ENCODE assay signal across 8 cellular contexts in genomic region chr5:35777358-35778087, GRCh38.
DNase-seq lines count a peak whose midpoint lies in the region; ATAC-seq and TF ChIP-seq lines count a peak whose summit lies in the region.

No MANE protein-coding gene starts in this region.

- H3K9ac ChIP-seq in SK-N-MC (ENCODE audit: insufficient read length), result no peak overlapping the region

- peak; percentile 47 for DNase-seq in AG08395 (ENCODE audit: low spot score)
- peak; percentile 59 for DNase-seq in NCI-H1092 (lab: John Stamatoyannopoulos, UW)
- DNase-seq in SK-N-MC (ENCODE audit: low read depth, low spot score), result peak; percentile 56
- DNase-seq in activated naive CD4-positive, alpha-beta T cell (lab: John Stamatoyannopoulos, UW), result peak; percentile 14 to 56 (median 38)
- DNase-seq in glomerular endothelial cell (ENCODE audit: extremely low read depth, low read depth, low spot score), result peak; percentile 70
- peak in 1 of 2 donors; percentile 26 for DNase-seq in psoas muscle

- intact Hi-C loops in psoas muscle (cut with DNase I), result loop anchor here (2.0 to 5.0 kb wide), 2 partner anchors 149 to 150 kb away; no protein-coding TSS in a partner anchor

- H3K27ac ChIP-seq in SK-N-MC, result no peak overlapping the region
- no peak overlapping the region for H3K27ac ChIP-seq in psoas muscle

- no peaks in the 10 kb centered on the region for H3K9me3 ChIP-seq in SK-N-MC (ENCODE audit: low read depth, low read length)
- H3K9me3 ChIP-seq in psoas muscle, result no peaks in the 10 kb centered on the region

- peak; percentile 49 for TF ChIP-seq CTCF in psoas muscle (IDR thresholded peaks at IDR 0.05)

- H3K36me3 ChIP-seq in SK-N-MC (ENCODE audit: insufficient read depth, low read length) (no peaks in the 10 kb centered on the region), psoas muscle (ENCODE audit: insufficient read depth in 1 of 2, low read depth in 1 of 2) (no peaks in the 10 kb centered on the region)

- H3K27me3 ChIP-seq in psoas muscle (ENCODE audit: insufficient read depth in 3 of 3, low read length in 2 of 3), result no peaks in the 10 kb centered on the region

- H3K4me1 ChIP-seq in psoas muscle, result no peaks in the 10 kb centered on the region

- 27 to 35% (median 27%) methylated on average over 9 of the region's 9 CpGs for WGBS in psoas muscle, 3 donors

- H3K4me3 ChIP-seq in SK-N-MC (no peak overlapping the region), psoas muscle (no peak overlapping the region)

- peak; percentile 86 for ATAC-seq in GM19351 (IDR thresholded peaks at IDR 0.05; ENCODE audit: unreplicated experiment)
- ATAC-seq in psoas muscle, result no peak
- no peak for ATAC-seq in HG02973 (IDR thresholded peaks at IDR 0.05; ENCODE audit: unreplicated experiment)
